1 cellular context compared by ENCODE assay signal in the genomic region with DNA sequence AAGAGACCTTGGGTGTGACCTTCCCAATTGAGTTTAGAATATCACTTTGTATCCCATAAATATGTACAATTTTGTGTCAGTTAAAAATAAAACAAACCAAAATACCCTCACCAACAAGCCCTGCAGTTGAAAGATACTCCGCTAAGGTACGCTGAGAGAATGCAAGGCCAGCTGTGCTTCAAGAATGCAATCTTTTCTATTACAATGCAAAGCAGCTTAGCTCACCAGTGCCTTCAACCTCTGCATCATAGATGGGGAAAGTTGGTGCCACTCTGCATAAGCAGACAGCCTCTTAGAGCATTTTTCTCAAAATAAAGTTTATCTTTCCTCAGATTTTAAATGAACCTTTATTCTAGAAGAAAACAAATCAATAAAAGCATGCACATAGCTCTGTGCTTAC.
TF ChIP-seq lines count a peak whose summit lies in the region.

No MANE protein-coding gene starts in this region.

TF ChIP-seq in H1, 55 proteins besides CTCF, POLR2A, EP300 and RAD21 (continued from another document):
- TF ChIP-seq CHD1 (IDR thresholded peaks at IDR 0.05; ENCODE audit: low read depth, low read length) (no peak), ASH2L (IDR thresholded peaks at IDR 0.05; ENCODE audit: low read length) (peak; percentile 32), POLR2AphosphoS5 (IDR thresholded peaks at IDR 0.05; ENCODE audit: low read depth, low read length) (no peak), EGR1 (IDR thresholded peaks at IDR 0.05; ENCODE audit: borderline replicate concordance, low read depth, low read length) (no peak), GTF2F1 (IDR thresholded peaks at IDR 0.05; ENCODE audit: borderline replicate concordance, low read depth, low read length) (no peak), CREB1 (IDR thresholded peaks at IDR 0.05) (no peak), KDM1A (IDR thresholded peaks at IDR 0.05; ENCODE audit: borderline replicate concordance, low read length) (no peak), TCF12 (IDR thresholded peaks at IDR 0.05; ENCODE audit: low read depth, low read length) (peak; percentile 63; the same call in 1 of the 2 replicates), CTBP2 (IDR thresholded peaks at IDR 0.05; ENCODE audit: borderline replicate concordance, insufficient read depth, insufficient read length, low read length) (no peak), FOSL1 (IDR thresholded peaks at IDR 0.05; ENCODE audit: insufficient read depth, low read depth, low read length) (no peak), NRF1 (IDR thresholded peaks at IDR 0.05; ENCODE audit: low read depth, low read length) (no peak)
- TF ChIP-seq, protein P1, sequence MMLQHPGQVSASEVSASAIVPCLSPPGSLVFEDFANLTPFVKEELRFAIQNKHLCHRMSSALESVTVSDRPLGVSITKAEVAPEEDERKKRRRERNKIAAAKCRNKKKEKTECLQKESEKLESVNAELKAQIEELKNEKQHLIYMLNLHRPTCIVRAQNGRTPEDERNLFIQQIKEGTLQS (IDR thresholded peaks at IDR 0.05; ENCODE audit: insufficient read depth, low read depth, low read length) = no peak
